In genomic region chr7:73721237-73721848, GRCh38 we compare ENCODE assay signal across 1 cellular context.
TF ChIP-seq lines count a peak whose summit lies in the region.

No MANE protein-coding gene starts in this region.

TF ChIP-seq in GM23338, 12 proteins besides CTCF, POLR2A, EP300 and RAD21:
- TF ChIP-seq ZNF462 (CRISPR knock-in tag; IDR thresholded peaks at IDR 0.05) (no peak), NANOG (IDR thresholded peaks at IDR 0.05; ENCODE audit: borderline replicate concordance) (no peak), ETS1 (IDR thresholded peaks at IDR 0.05) (no peak), ZNF331 (CRISPR knock-in tag; IDR thresholded peaks at IDR 0.05; ENCODE audit: low read depth) (no peak), CREB1 (CRISPR knock-in tag; IDR thresholded peaks at IDR 0.05; ENCODE audit: low read depth) (no peak), EZH2phosphoT487 (IDR thresholded peaks at IDR 0.05; ENCODE audit: unreplicated experiment) (no peak), STAT1 (IDR thresholded peaks at IDR 0.05; ENCODE audit: unreplicated experiment) (no peak), POLR2AphosphoS5 (IDR thresholded peaks at IDR 0.05; ENCODE audit: low read depth) (no peak), REST (IDR thresholded peaks at IDR 0.05; ENCODE audit: unreplicated experiment) (no peak), JUNB (IDR thresholded peaks at IDR 0.05; ENCODE audit: unreplicated experiment) (no peak), ZNF114 (CRISPR knock-in tag; IDR thresholded peaks at IDR 0.05) (no peak), EZH2 (IDR thresholded peaks at IDR 0.05; ENCODE audit: low read depth, unreplicated experiment) (no peak)
